Comparison of ENCODE assay signal across 13 cellular contexts in the genomic region with DNA sequence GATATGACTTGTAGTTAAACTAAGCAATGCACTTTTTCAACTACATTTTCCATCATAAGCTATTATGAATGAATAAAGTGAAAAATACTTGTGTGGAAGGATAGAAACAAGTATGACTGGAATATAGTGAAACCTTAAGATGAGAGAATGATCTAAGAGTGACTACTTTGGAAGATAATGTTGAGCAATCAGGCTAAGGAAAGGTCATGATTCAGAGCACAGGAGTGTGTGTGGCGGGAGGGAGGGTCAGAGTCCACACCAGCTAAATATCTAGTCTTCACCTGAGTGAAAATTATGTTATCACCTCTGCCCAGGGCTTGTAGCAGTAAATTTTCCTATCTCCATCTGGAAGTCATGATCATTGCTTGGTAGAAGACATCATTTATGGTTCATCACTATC.
"Had no signal": no experiment of that assay in that cellular context is flagged by ENCODE, and none has a peak within 500 bp of the region (broad histone marks: within the 10 kb centered on the region; RNA-seq: fewer than 3 reads in every experiment).

No MANE protein-coding gene starts in this region.

- ATAC-seq: stimulated activated naive CD8-positive, alpha-beta T cell treated with anti-CD3 and anti-CD28 coated beads, Interleukin-15, Interleukin-2, amounts not matched to agents 100 U/mL and 50 U/mL, for 24 hours had no signal

- H3K36me3 Mint-ChIP-seq: activated naive CD8-positive, alpha-beta T cell had no signal

- H3K27me3 ChIP-seq: right atrium auricular region, tibial artery had no signal

- H3K4me1 ChIP-seq: left ventricle myocardium inferior, right atrium auricular region, tibial artery had no signal

- H3K4me3 Mint-ChIP-seq: activated naive CD8-positive, alpha-beta T cell had no signal

- H3K9me3 ChIP-seq: left ventricle myocardium inferior, right atrium auricular region, tibial artery had no signal

- H3K27ac Mint-ChIP-seq: activated naive CD8-positive, alpha-beta T cell had no signal

- DNase-seq: activated CD4-positive, alpha-beta T cell treated with anti-CD3 and anti-CD28 coated beads, Interleukin-2, amount 50 U/mL, for 48 hours; amniotic stem cell; caudate nucleus; erythroblast; foreskin melanocyte; head of caudate nucleus; left ventricle myocardium inferior; occipital lobe; stimulated activated naive CD8-positive, alpha-beta T cell treated with anti-CD3 and anti-CD28 coated beads, Interleukin-15, Interleukin-2, amounts not matched to agents 100 U/mL and 50 U/mL, for 24 hours; substantia nigra; tibial artery had no signal

- H3K27me3 Mint-ChIP-seq: activated naive CD8-positive, alpha-beta T cell had no signal

- H3K36me3 ChIP-seq: left ventricle myocardium inferior, right atrium auricular region, tibial artery had no signal

- H3K27ac ChIP-seq: left ventricle myocardium inferior, right atrium auricular region, tibial artery had no signal

- H3K4me3 ChIP-seq: left ventricle myocardium inferior, right atrium auricular region, tibial artery had no signal
